Comparison of ENCODE assay signal across 1 cellular context in the genomic region with DNA sequence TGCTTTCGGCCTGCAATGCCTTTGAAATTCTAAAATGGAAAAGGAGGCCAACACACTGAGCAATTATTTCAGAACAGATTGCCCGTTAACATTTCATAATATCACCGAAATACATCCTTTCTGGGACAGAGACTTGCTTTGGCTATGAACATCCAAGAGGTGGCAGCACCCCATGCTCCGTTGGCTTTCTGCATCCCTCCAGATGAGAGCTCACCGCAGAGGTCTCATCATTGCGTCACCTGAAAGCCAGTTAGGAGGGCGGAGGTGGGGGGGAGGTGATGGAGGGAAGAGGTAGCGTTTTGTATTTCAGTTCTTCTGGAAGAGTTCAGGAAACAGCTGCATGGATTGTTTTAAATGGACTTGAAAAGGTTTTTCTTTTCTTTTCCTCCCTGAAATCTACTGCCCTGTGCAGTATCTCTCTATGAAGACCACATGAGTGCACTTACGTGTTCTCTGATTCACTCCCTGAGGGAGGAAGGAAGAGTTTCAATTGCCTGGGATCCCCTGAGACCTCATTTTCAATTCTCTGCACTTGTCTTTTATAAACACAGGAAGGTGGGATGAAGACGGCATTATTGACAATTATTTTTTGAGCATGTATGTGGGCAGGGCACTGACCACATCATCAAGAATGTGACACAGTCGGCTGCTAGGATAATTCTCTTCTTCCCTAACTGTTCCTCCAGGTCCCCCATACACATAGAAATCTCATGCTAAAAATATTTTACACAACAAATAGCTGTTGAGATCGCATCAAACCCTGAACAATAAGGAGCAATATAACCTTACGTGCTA.
TF ChIP-seq lines count a peak whose summit lies in the region.

No MANE protein-coding gene starts in this region.

TF ChIP-seq in SK-N-SH, 30 proteins besides CTCF, POLR2A, EP300 and RAD21 (continued from another document):
- TF ChIP-seq, protein P1, sequence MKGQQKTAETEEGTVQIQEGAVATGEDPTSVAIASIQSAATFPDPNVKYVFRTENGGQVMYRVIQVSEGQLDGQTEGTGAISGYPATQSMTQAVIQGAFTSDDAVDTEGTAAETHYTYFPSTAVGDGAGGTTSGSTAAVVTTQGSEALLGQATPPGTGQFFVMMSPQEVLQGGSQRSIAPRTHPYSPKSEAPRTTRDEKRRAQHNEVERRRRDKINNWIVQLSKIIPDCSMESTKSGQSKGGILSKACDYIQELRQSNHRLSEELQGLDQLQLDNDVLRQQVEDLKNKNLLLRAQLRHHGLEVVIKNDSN (IDR thresholded peaks at IDR 0.05; ENCODE audit: borderline replicate concordance, low read depth) = no peak
- TF ChIP-seq TEAD4 (IDR thresholded peaks at IDR 0.05; ENCODE audit: borderline replicate concordance, insufficient read depth) (peak; percentile 49; the same call in 1 of the 2 replicates), FOXM1 (IDR thresholded peaks at IDR 0.05; ENCODE audit: low read depth) (0 out of 2 replicates have a peak, but pooled peaks have one; percentile 17), GABPA (IDR thresholded peaks at IDR 0.05; ENCODE audit: low read depth) (no peak), EZH2phosphoT487 (IDR thresholded peaks at IDR 0.05; ENCODE audit: borderline replicate concordance, low read depth) (no peak), CHD2 (IDR thresholded peaks at IDR 0.05; ENCODE audit: low read length, partially characterized antibody) (peak; percentile 58), SIN3A (IDR thresholded peaks at IDR 0.05; ENCODE audit: borderline replicate concordance, low read depth, low read length) (no peak), FOXJ3 (CRISPR knock-in tag; IDR thresholded peaks at IDR 0.05) (no peak), NFIC (IDR thresholded peaks at IDR 0.05; ENCODE audit: borderline replicate concordance) (peak; percentile 59), FOSL2 (IDR thresholded peaks at IDR 0.05; ENCODE audit: borderline replicate concordance, low read depth) (peak; percentile 48; the same call in 1 of the 2 replicates), MEF2A (IDR thresholded peaks at IDR 0.05; ENCODE audit: borderline replicate concordance, low read depth) (no peak), POLR2AphosphoS5 (IDR thresholded peaks at IDR 0.05; ENCODE audit: low read depth, low read length) (peak; percentile 30; the same call in 1 of the 2 replicates)
- TF ChIP-seq, protein P2, sequence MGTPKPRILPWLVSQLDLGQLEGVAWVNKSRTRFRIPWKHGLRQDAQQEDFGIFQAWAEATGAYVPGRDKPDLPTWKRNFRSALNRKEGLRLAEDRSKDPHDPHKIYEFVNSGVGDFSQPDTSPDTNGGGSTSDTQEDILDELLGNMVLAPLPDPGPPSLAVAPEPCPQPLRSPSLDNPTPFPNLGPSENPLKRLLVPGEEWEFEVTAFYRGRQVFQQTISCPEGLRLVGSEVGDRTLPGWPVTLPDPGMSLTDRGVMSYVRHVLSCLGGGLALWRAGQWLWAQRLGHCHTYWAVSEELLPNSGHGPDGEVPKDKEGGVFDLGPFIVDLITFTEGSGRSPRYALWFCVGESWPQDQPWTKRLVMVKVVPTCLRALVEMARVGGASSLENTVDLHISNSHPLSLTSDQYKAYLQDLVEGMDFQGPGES (IDR thresholded peaks at IDR 0.05; ENCODE audit: low read depth, low read length) = no peak
- TF ChIP-seq, protein P3, sequence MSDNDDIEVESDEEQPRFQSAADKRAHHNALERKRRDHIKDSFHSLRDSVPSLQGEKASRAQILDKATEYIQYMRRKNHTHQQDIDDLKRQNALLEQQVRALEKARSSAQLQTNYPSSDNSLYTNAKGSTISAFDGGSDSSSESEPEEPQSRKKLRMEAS (IDR thresholded peaks at IDR 0.05; ENCODE audit: low read depth) = peak; percentile 72
- TF ChIP-seq, protein P4, sequence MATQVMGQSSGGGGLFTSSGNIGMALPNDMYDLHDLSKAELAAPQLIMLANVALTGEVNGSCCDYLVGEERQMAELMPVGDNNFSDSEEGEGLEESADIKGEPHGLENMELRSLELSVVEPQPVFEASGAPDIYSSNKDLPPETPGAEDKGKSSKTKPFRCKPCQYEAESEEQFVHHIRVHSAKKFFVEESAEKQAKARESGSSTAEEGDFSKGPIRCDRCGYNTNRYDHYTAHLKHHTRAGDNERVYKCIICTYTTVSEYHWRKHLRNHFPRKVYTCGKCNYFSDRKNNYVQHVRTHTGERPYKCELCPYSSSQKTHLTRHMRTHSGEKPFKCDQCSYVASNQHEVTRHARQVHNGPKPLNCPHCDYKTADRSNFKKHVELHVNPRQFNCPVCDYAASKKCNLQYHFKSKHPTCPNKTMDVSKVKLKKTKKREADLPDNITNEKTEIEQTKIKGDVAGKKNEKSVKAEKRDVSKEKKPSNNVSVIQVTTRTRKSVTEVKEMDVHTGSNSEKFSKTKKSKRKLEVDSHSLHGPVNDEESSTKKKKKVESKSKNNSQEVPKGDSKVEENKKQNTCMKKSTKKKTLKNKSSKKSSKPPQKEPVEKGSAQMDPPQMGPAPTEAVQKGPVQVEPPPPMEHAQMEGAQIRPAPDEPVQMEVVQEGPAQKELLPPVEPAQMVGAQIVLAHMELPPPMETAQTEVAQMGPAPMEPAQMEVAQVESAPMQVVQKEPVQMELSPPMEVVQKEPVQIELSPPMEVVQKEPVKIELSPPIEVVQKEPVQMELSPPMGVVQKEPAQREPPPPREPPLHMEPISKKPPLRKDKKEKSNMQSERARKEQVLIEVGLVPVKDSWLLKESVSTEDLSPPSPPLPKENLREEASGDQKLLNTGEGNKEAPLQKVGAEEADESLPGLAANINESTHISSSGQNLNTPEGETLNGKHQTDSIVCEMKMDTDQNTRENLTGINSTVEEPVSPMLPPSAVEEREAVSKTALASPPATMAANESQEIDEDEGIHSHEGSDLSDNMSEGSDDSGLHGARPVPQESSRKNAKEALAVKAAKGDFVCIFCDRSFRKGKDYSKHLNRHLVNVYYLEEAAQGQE (IDR thresholded peaks at IDR 0.05; ENCODE audit: low read depth, low read length) = no peak
TF ChIP-seq in SK-N-SH: peak in this region for 15.
